ENCODE assay signal across 13 cellular contexts in the genomic region with DNA sequence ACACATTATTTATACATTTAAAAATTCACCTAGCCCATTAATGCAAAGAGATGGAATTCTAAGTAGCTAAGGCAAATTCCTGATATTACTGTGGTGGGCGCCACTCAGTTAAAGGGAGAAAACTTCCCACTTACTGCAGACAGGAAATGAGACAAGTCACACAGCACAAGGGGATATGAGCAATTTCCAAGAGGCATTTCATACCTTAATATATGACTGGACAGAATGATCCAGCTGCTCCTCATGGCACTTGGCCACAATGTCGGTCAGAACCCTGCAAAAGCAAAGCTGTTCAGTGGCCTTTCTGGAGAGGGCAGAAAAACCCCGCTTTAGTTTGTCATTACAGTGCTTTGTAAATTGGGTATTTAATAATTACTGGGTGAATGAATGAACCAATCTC.
DNase-seq lines count a peak whose midpoint lies in the region; ATAC-seq and TF ChIP-seq lines count a peak whose summit lies in the region.
"Had no signal": no experiment of that assay in that cellular context is flagged by ENCODE, and none has a peak within 500 bp of the region (broad histone marks: within the 10 kb centered on the region; RNA-seq: fewer than 3 reads in every experiment).

No MANE protein-coding gene starts in this region.

- H2AFZ ChIP-seq in osteoblast (ENCODE audit: low read length): no peak overlapping the region

- H3K9me3 ChIP-seq in MG63 (no peaks in the 10 kb centered on the region), osteoblast (ENCODE audit: low read depth, low read length) (no peaks in the 10 kb centered on the region)
- H3K9me3 ChIP-seq: heart left ventricle had no signal

- peak; percentile 43 for DNase-seq in DMS 273 (lab: John Stamatoyannopoulos, UW; ENCODE audit: unreplicated experiment)
- no peak for DNase-seq in DMS 273 treated with DMSO at 0.1 percent for 48 hours (lab: John Stamatoyannopoulos, UW)
- peak; percentile 89 for DNase-seq in MG63
- DNase-seq in dermis microvascular lymphatic vessel endothelial cell (ENCODE audit: low read depth in 2 of 2): peak; percentile 75 to 98
- DNase-seq in osteoblast (ENCODE audit: insufficient read length, low spot score, missing footprints): peak; percentile 84
- no peak for DNase-seq in omental fat pad (ENCODE audit: low spot score)
- DNase-seq in UCSD-AML1 (lab: John Stamatoyannopoulos, UW; ENCODE audit: unreplicated experiment): no peak
- DNase-seq: H7; NCI-H774; stimulated activated CD4-positive, alpha-beta T cell treated with anti-CD3 and anti-CD28 coated beads, Interleukin-2, amount 100 ng/mL, for 24 hours had no signal

- H3K27me3 ChIP-seq in MG63 (no peaks in the 10 kb centered on the region), osteoblast (ENCODE audit: insufficient read depth, low read length) (no peaks in the 10 kb centered on the region)
- H3K27me3 ChIP-seq: heart left ventricle had no signal

- H3K79me2 ChIP-seq in osteoblast (ENCODE audit: insufficient read depth, low read length): no peaks in the 10 kb centered on the region

- ATAC-seq in omental fat pad (ENCODE audit: low FRiP score) (no peak), HG03442 (IDR thresholded peaks at IDR 0.05; ENCODE audit: unreplicated experiment) (no peak)

- TF ChIP-seq CTCF in osteoblast (IDR thresholded peaks at IDR 0.05; ENCODE audit: extremely low read depth, low read depth, low read length): no peak
- no peak for TF ChIP-seq CTCF in omental fat pad (IDR thresholded peaks at IDR 0.05)

- H4K20me1 ChIP-seq in osteoblast (ENCODE audit: insufficient read depth, low read length): no peaks in the 10 kb centered on the region

- H3K4me2 ChIP-seq in osteoblast (ENCODE audit: insufficient read depth, low read length): peak overlapping the region; percentile 33

- H3K4me1 ChIP-seq in osteoblast (ENCODE audit: insufficient read depth, low read length): peaks cover 28% of the 10 kb centered on the region
- H3K4me1 ChIP-seq: heart left ventricle had no signal

- H3K36me3 ChIP-seq in MG63: peaks cover 6% of the 10 kb centered on the region
- peaks cover 73% of the 10 kb centered on the region for H3K36me3 ChIP-seq in osteoblast (ENCODE audit: insufficient read depth, low read length)

- H3K4me3 ChIP-seq in MG63 (no peak overlapping the region), osteoblast (ENCODE audit: insufficient read depth, low read length) (no peak overlapping the region)
- H3K4me3 ChIP-seq: heart left ventricle had no signal

- peak overlapping the region; percentile 59 for H3K27ac ChIP-seq in osteoblast (ENCODE audit: low read depth, low read length)
- H3K27ac ChIP-seq: 22Rv1 had no signal

Comparison
In these comparisons a context has a peak if more than half of its experiments do, and no peak if none do; other contexts are left out.
1. DNase-seq: peak in DMS 273 (single experiment), MG63 (single experiment), dermis microvascular lymphatic vessel endothelial cell (2 of 2) and osteoblast (single experiment); none in DMS 273 treated with DMSO at 0.1 percent for 48 hours (single experiment), omental fat pad (single experiment) and UCSD-AML1 (single experiment).